35 cellular contexts compared by ENCODE assay signal in the genomic region with DNA sequence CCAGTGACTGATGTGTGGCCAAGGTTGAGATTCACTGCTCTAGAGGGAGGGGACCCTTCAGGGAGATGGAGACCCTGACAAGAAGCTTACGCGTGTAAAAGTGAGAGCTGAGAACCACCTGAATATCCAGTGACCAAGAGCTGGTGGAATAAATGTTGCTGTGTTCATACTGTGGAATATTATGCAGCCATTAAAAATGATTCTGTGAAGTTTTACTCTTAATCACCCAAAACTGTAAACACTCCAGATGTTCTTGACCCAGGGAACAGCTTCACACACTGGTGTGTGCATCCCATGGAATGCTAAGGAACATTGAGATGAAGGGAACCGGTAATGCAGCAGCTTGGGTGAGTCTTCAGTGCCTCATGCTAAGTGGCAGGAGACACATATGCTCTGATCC. TPM values are rescaled to one million over a fixed set of nuclear protein-coding genes. Genes with fewer than 3 reads are reported as not detected.
DNase-seq lines count a peak whose midpoint lies in the region; ATAC-seq, FAIRE-seq and TF ChIP-seq lines count a peak whose summit lies in the region.
"Had no signal": no experiment of that assay in that cellular context is flagged by ENCODE, and none has a peak within 500 bp of the region (broad histone marks: within the 10 kb centered on the region; RNA-seq: fewer than 3 reads in every experiment).

No MANE protein-coding gene starts in this region.

- no peak overlapping the region for H3K18ac ChIP-seq in mesenchymal stem cell (ENCODE audit: low read depth in 1 of 2, low read length in 2 of 2)

- peak overlapping the region; percentile 93 for H2AK5ac ChIP-seq in mesenchymal stem cell (ENCODE audit: low read length, severe bottlenecking)

- POLR2A ChIA-PET in SK-N-SH (lab: Yijun Ruan, JAX) (no interaction called here), K562 (lab: Yijun Ruan, JAX) (interaction anchor here (1.3 kb wide), 1 partner anchor 12 kb away, joined by 7 read pairs; no protein-coding TSS in a partner anchor)

- intact Hi-C loops in K562 (cut with micrococcal nuclease): no loop called here
- intact Hi-C loops in uterus (cut with DNase I; ENCODE audit: low total_unique reads): no loop called here

- CTCF ChIA-PET in SK-N-SH (lab: Yijun Ruan, JAX) (interaction anchor here (0.9 to 3.1 kb wide), 6 partner anchors 10 to 103 kb away, joined by 3 to 15 read pairs (median 4); partner anchors contain the start of gene GCK), K562 (lab: Yijun Ruan, JAX; ENCODE audit: low intra/inter-chr PET ratio) (no interaction called here)

- no peak overlapping the region for H3K4me3 ChIP-seq in SK-N-SH (ENCODE audit: low read depth in 2 of 2, low read length in 1 of 2)
- no peak overlapping the region for H3K4me3 ChIP-seq in K562
- H3K4me3 ChIP-seq in mesenchymal stem cell (ENCODE audit: insufficient read depth in 1 of 2, low read depth in 1 of 2, low read length in 2 of 2): no peak overlapping the region
- H3K4me3 ChIP-seq in uterus: no peak overlapping the region
- H3K4me3 ChIP-seq: colonic mucosa had no signal

- H3K36me3 ChIP-seq in SK-N-SH (replicated peaks in 1 of 2; ENCODE audit: control insufficient read depth in 1 of 2, insufficient read depth in 2 of 2, low read length in 1 of 2) (no peaks in the 10 kb centered on the region), K562 (ENCODE audit: control insufficient read depth, insufficient read depth, low read length) (no peaks in the 10 kb centered on the region), mesenchymal stem cell (ENCODE audit: control insufficient read depth in 1 of 2, insufficient read depth in 2 of 2, low read depth in 1 of 2, low read length in 2 of 2) (no peaks in the 10 kb centered on the region), uterus (no peaks in the 10 kb centered on the region)
- H3K36me3 ChIP-seq: colonic mucosa had no signal

- H3K9me2 ChIP-seq in SK-N-SH: no peaks in the 10 kb centered on the region

- H3K4ac ChIP-seq in mesenchymal stem cell (ENCODE audit: low read depth in 1 of 2, low read length in 2 of 2): no peak overlapping the region

- TF ChIP-seq CTCF in SK-N-SH (IDR thresholded peaks at IDR 0.05) (no peak), K562 (IDR thresholded peaks at IDR 0.05 in 2 of 3, conservative IDR thresholded peaks at IDR 0.05 in 1 of 3; ENCODE audit: insufficient read depth in 2 of 3, low read depth in 1 of 3, low read length in 3 of 3) (no peak), uterus (IDR thresholded peaks at IDR 0.05) (no peak)

- no peak overlapping the region; the same call in 1 of the 2 replicates for H3K4me2 ChIP-seq in SK-N-SH
- no peak overlapping the region for H3K4me2 ChIP-seq in K562 (ENCODE audit: insufficient read depth, low read length)
- H3K4me2 ChIP-seq in mesenchymal stem cell (ENCODE audit: low read length, poor library complexity, severe bottlenecking): no peak overlapping the region

- H2BK5ac ChIP-seq in mesenchymal stem cell (ENCODE audit: low read depth, low read length, poor library complexity, severe bottlenecking): no peak overlapping the region

- DNase-seq in SK-N-SH: no peak
- no peak for DNase-seq in K562 (ENCODE audit: extremely low read depth in 1 of 4, low spot score in 3 of 4)
- DNase-seq in mesenchymal stem cell: no peak
- DNase-seq in uterus: no peak
- DNase-seq in activated gamma-delta T cell treated with Interleukin-2 at 50 U/mL for 16 hours: no peak
- DNase-seq in 8988T: no peak
- DNase-seq in GM19238 (ENCODE audit: insufficient read length, low spot score): no peak
- DNase-seq: activated CD4-positive, alpha-beta T cell treated with anti-CD3 and anti-CD28 coated beads, Interleukin-2, amount 50 U/mL, for 4 hours; activated CD4-positive, CD25-positive, alpha-beta regulatory T cell; activated CD8-positive, alpha-beta memory T cell treated with anti-CD3 and anti-CD28 coated beads, Interleukin-2, amount 50 U/mL, for 4 hours; activated naive CD4-positive, alpha-beta T cell treated with anti-CD3 and anti-CD28 coated beads, Interleukin-2, amount 10 ng/mL, durations not matched to agents 7 days and 5 days; amniotic stem cell; CD8-positive, alpha-beta T cell; colonic mucosa; DMS 273 treated with DMSO at 0.1 percent for 48 hours; hippocampal formation; immature natural killer cell; midbrain; naive thymus-derived CD8-positive, alpha-beta T cell; NCI-H1092 treated with DMSO at 0.1 percent for 48 hours; NCI-H187 treated with DMSO at 0.1 percent for 48 hours; NCI-H2171 treated with DMSO at 0.1 percent for 48 hours; NCI-H524 treated with DMSO at 0.1 percent for 48 hours; retina; stimulated activated CD4-positive, alpha-beta T cell treated with anti-CD3 and anti-CD28 coated beads, Interleukin-2, amount 100 ng/mL, for 24 hours; T-cell; trophoblast cell had no signal

- no peak overlapping the region for H3K14ac ChIP-seq in mesenchymal stem cell (ENCODE audit: low read length in 2 of 2)

- H3K9me1 ChIP-seq in K562 (ENCODE audit: control insufficient read depth, insufficient read depth, low read length): no peaks in the 10 kb centered on the region

- ATAC-seq in SK-N-SH treated with all-trans-retinoic acid at 6 μM for 48 hours (no peak), K562 (no peak)
- ATAC-seq: CD8-positive, alpha-beta T cell; HepG2; left lobe of liver; naive thymus-derived CD8-positive, alpha-beta T cell; Panc1; T-cell had no signal

- no peak overlapping the region for H2BK15ac ChIP-seq in mesenchymal stem cell (ENCODE audit: low read depth, poor library complexity, severe bottlenecking)

- H3K79me2 ChIP-seq in SK-N-SH (ENCODE audit: insufficient read depth): peaks cover 6% of the 10 kb centered on the region
- no peaks in the 10 kb centered on the region for H3K79me2 ChIP-seq in K562 (ENCODE audit: control insufficient read depth, insufficient read depth, low read length)

- no peak overlapping the region for H2BK12ac ChIP-seq in mesenchymal stem cell (ENCODE audit: low read length in 2 of 2)

- H3K27me3 ChIP-seq in SK-N-SH (ENCODE audit: insufficient read depth) (no peaks in the 10 kb centered on the region), K562 (ENCODE audit: control insufficient read depth in 2 of 2, insufficient read depth in 2 of 2, low read length in 2 of 2) (no peaks in the 10 kb centered on the region), mesenchymal stem cell (ENCODE audit: control insufficient read depth in 1 of 2, insufficient read depth in 1 of 2, low read length in 2 of 2) (no peaks in the 10 kb centered on the region), uterus (no peaks in the 10 kb centered on the region)
- H3K27me3 ChIP-seq: colonic mucosa had no signal

- TF ChIP-seq RAD21 in SK-N-SH (IDR thresholded peaks at IDR 0.05; ENCODE audit: low read length) (no peak), K562 (CRISPR knock-in tag; conservative IDR thresholded peaks at IDR 0.05 in 1 of 2, IDR thresholded peaks at IDR 0.05 in 1 of 2) (no peak)

- H3K9ac ChIP-seq in SK-N-SH (no peak overlapping the region; the same call in 1 of the 2 replicates), K562 (ENCODE audit: insufficient read depth in 1 of 2, low read depth in 2 of 2, low read length in 2 of 2) (no peak overlapping the region), mesenchymal stem cell (ENCODE audit: low read length) (peak overlapping the region; percentile 92)

- no peak overlapping the region for H4K8ac ChIP-seq in mesenchymal stem cell (ENCODE audit: low read length)

- H3K4me1 ChIP-seq in SK-N-SH (ENCODE audit: control insufficient read depth in 1 of 2, insufficient read depth in 2 of 2, low read depth in 1 of 2, low read length in 1 of 2) (peaks cover 17 to 18% of the 10 kb centered on the region in 2 experiments), K562 (replicated peaks in 1 of 2; ENCODE audit: control insufficient read depth in 2 of 2, insufficient read depth in 2 of 2, low read length in 2 of 2) (peaks cover 0 to 19% of the 10 kb centered on the region in 2 experiments; a peak in 3 of 5 replicates), mesenchymal stem cell (ENCODE audit: control insufficient read depth, insufficient read depth, low read depth, low read length) (peaks cover 30% of the 10 kb centered on the region), uterus (peaks cover 0 to 5% of the 10 kb centered on the region in 2 donors)
- H3K4me1 ChIP-seq: colonic mucosa had no signal

- H3K23ac ChIP-seq in mesenchymal stem cell (ENCODE audit: low read length in 2 of 2): no peak overlapping the region

- no peak for FAIRE-seq in K562 (lab: Jason Lieb, UNC)
- FAIRE-seq: frontal cortex, GM12891, HepG2 had no signal

- H2AFZ ChIP-seq in SK-N-SH (ENCODE audit: low read depth) (peak overlapping the region; percentile 1; the same call in 1 of the 2 replicates), K562 (ENCODE audit: low read depth, low read length) (no peak overlapping the region), mesenchymal stem cell (ENCODE audit: low read depth, low read length) (no peak overlapping the region)

- no peaks in the 10 kb centered on the region for H3K9me3 ChIP-seq in SK-N-SH
- H3K9me3 ChIP-seq in K562 (replicated peaks; ENCODE audit: control insufficient read depth, insufficient read depth, low read depth, low read length): no peaks in the 10 kb centered on the region
- no peaks in the 10 kb centered on the region for H3K9me3 ChIP-seq in mesenchymal stem cell (ENCODE audit: control insufficient read depth, low read length)
- no peaks in the 10 kb centered on the region for H3K9me3 ChIP-seq in uterus
- H3K9me3 ChIP-seq: colonic mucosa had no signal

- H4K20me1 ChIP-seq in SK-N-SH (ENCODE audit: insufficient read depth) (no peaks in the 10 kb centered on the region), K562 (replicated peaks; ENCODE audit: control insufficient read depth, insufficient read depth, low read length) (no peaks in the 10 kb centered on the region)

- in situ Hi-C loops in K562 (cut with MboI): no loop called here

- TF ChIP-seq EP300 in SK-N-SH (IDR thresholded peaks at IDR 0.05; ENCODE audit: borderline replicate concordance in 1 of 2, low read depth in 1 of 2, low read length in 1 of 2) (no peak), K562 (IDR thresholded peaks at IDR 0.05; ENCODE audit: low read length) (no peak)

- 98% methylated on average over 3 of the region's 3 CpGs for WGBS in SK-N-SH (ENCODE audit: low lambda C conversion rate)
- WGBS in K562 (ENCODE audit: insufficient coverage, low coverage, missing lambda C conversion rate): 83% methylated on average over 3 of the region's 3 CpGs
- WGBS in mesenchymal stem cell: 92% methylated on average over 3 of the region's 3 CpGs

- H2BK120ac ChIP-seq in mesenchymal stem cell (ENCODE audit: low read depth, low read length): no peak overlapping the region

- H3K27ac ChIP-seq in SK-N-SH (ENCODE audit: low read depth in 2 of 2, low read length in 1 of 2) (peak overlapping the region; percentile 23 to 100; a peak in 3 of 4 replicates), K562 (ENCODE audit: extremely low read depth, low read depth, low read length) (no peak overlapping the region), mesenchymal stem cell (ENCODE audit: low read length, poor library complexity, severe bottlenecking) (peak overlapping the region; percentile 99), uterus (peak overlapping the region; percentile 76 to 83)
- H3K27ac ChIP-seq: 22Rv1 had no signal

- H3F3A ChIP-seq in SK-N-SH (replicated peaks; ENCODE audit: insufficient read depth): peaks cover 60% of the 10 kb centered on the region

- H3K79me1 ChIP-seq in mesenchymal stem cell (replicated peaks; ENCODE audit: low read length, poor library complexity, severe bottlenecking): no peaks in the 10 kb centered on the region

- BruUV-seq in K562 (replicated peaks; lab: Mats Ljungman, UMichigan): no TSS peak

- no peak overlapping the region for H4K91ac ChIP-seq in mesenchymal stem cell (ENCODE audit: low read length)

- no peak for TF ChIP-seq POLR2A in K562 (conservative IDR thresholded peaks at IDR 0.05)
- no peak for TF ChIP-seq POLR2A in uterus (IDR thresholded peaks at IDR 0.05)

RNA-seq across cellular contexts. Expression of gene POLM, which starts 4.3 kb away (rescaled TPM):
- polyA plus RNA-seq in SK-N-SH (2012; rRNA removed): 17.4 and 23.1 TPM in 2 replicates
- polyA plus RNA-seq in SK-N-SH (2012; cell fraction: cytosol; rRNA removed): 4.2 and 7.5 TPM in 2 replicates
- polyA plus RNA-seq in SK-N-SH (2012; cell fraction: nucleus; rRNA removed): 117 and 123 TPM in 2 replicates
- total RNA-seq in K562 (2011; cell fraction: chromatin; rRNA removed; ENCODE audit: low replicate concordance): 15.0 and 46.8 TPM in 2 replicates
- total RNA-seq in K562 (2011; cell fraction: nucleolus; rRNA removed): 28.4 and 32.0 TPM in 2 replicates
- 22.1 and 23.5 TPM in 2 replicates for total RNA-seq in K562 (2011; cell fraction: nucleoplasm; rRNA removed)
- total RNA-seq in K562 (2014; rRNA removed): 4.1 and 6.5 TPM in 2 replicates
- 1.3 and 1.9 TPM in 2 replicates for total RNA-seq in K562 (2014; rRNA removed; fragmentation: Illumina TruSeq; extraction: Trizol)
- 4.2 and 4.8 TPM in 2 replicates for total RNA-seq in K562 (2015; rRNA removed; fragmentation: Illumina TruSeq; extraction: Trizol)
- 8.6 and 9.9 TPM in 2 replicates for total RNA-seq in K562 (2021)
- 4.1 and 5.7 TPM in 2 replicates for polyA plus RNA-seq in K562 (2011; rRNA removed)
- polyA plus RNA-seq in K562 (2011; cell fraction: cytosol; rRNA removed): 4.9 and 8.0 TPM in 2 replicates
- 22.0 and 33.1 TPM in 2 replicates for polyA plus RNA-seq in K562 (2011; cell fraction: nucleus; rRNA removed)
- 4.7 and 10.9 TPM in 2 replicates for polyA plus RNA-seq in K562 (2012)
- 3.6 and 4.1 TPM in 2 replicates for polyA plus RNA-seq in K562 (2014; fragmentation: Illumina TruSeq; extraction: Trizol)
- polyA plus RNA-seq in K562 (2014; fragmentation: Nextera tagmentation; extraction: Ambion mirVana): under 1 TPM; 0.51 to 0.70 TPM
- polyA plus RNA-seq in K562 (2014; rRNA removed): 5.2 and 5.9 TPM in 2 replicates
- 4.8 and 6.4 TPM in 2 replicates for polyA minus RNA-seq in K562 (2011; rRNA and poly(A)+ RNA removed)
- 5.9 and 23.5 TPM in 2 replicates for polyA minus RNA-seq in K562 (2011; cell fraction: cytosol; rRNA and poly(A)+ RNA removed)
- 16.4 and 23.2 TPM in 2 replicates for polyA minus RNA-seq in K562 (2011; cell fraction: nucleus; rRNA and poly(A)+ RNA removed)
- 6.5 TPM for polyA plus RNA-seq in mesenchymal stem cell (2013, experiment 1 of 2)
- 5.7 TPM for polyA plus RNA-seq in mesenchymal stem cell (2013, experiment 2 of 2)
- total RNA-seq in uterus: 10 to 100 TPM; 10.6 to 33.6 (median 23.6) TPM

RNA-seq across cellular contexts. Expression of gene AEBP1, which starts 17.5 kb away (rescaled TPM):
- polyA plus RNA-seq in SK-N-SH (2012; rRNA removed) (40.3 and 105 TPM in 2 replicates), K562 (2011; rRNA removed) (0.43 and 1.1 TPM in 2 replicates), K562 (2014; fragmentation: Illumina TruSeq; extraction: Trizol) (0.30 and 0.69 TPM in 2 replicates), K562 (2014; fragmentation: Nextera tagmentation; extraction: Ambion mirVana) (under 1 TPM in 1 of 2 experiments, not detected in 1; 0.04 TPM), K562 (2014; rRNA removed) (0.03 TPM in 1 of 2 replicates, not detected in the other)
- polyA plus RNA-seq in SK-N-SH (2012; cell fraction: cytosol; rRNA removed): 36.3 and 54.8 TPM in 2 replicates
- polyA plus RNA-seq in SK-N-SH (2012; cell fraction: nucleus; rRNA removed): 278 and 326 TPM in 2 replicates
- 1.3 and 8.8 TPM in 2 replicates for total RNA-seq in K562 (2011; cell fraction: chromatin; rRNA removed; ENCODE audit: low replicate concordance)
- total RNA-seq in K562 (2011; cell fraction: nucleolus; rRNA removed): 4.2 and 6.2 TPM in 2 replicates
- 3.3 and 4.3 TPM in 2 replicates for total RNA-seq in K562 (2011; cell fraction: nucleoplasm; rRNA removed)
- total RNA-seq in K562 (2014; rRNA removed) (0.53 TPM in 1 of 2 replicates, not detected in the other), K562 (2014; rRNA removed; fragmentation: Illumina TruSeq; extraction: Trizol) (0.15 TPM in 1 of 2 replicates, not detected in the other), K562 (2015; rRNA removed; fragmentation: Illumina TruSeq; extraction: Trizol) (0.36 TPM in 1 of 2 replicates, not detected in the other), K562 (2021) (0.78 and 0.87 TPM in 2 replicates), uterus (100 to 1,000 TPM in 3 of 4 donors, 10 to 100 TPM in 1; 88.9 to 395 (median 303) TPM)
- 0.48 and 0.60 TPM in 2 replicates for polyA plus RNA-seq in K562 (2011; cell fraction: cytosol; rRNA removed)
- polyA plus RNA-seq in K562 (2011; cell fraction: nucleus; rRNA removed): 5.3 and 8.2 TPM in 2 replicates
- polyA plus RNA-seq in K562 (2012): 0.57 and 1.3 TPM in 2 replicates
- polyA minus RNA-seq in K562 (2011; rRNA and poly(A)+ RNA removed): 0.39 and 0.46 TPM in 2 replicates
- 1.0 and 1.8 TPM in 2 replicates for polyA minus RNA-seq in K562 (2011; cell fraction: cytosol; rRNA and poly(A)+ RNA removed)
- polyA minus RNA-seq in K562 (2011; cell fraction: nucleus; rRNA and poly(A)+ RNA removed): 0.67 and 1.1 TPM in 2 replicates
- 95.5 TPM for polyA plus RNA-seq in mesenchymal stem cell (2013, experiment 1 of 2)
- polyA plus RNA-seq in mesenchymal stem cell (2013, experiment 2 of 2): 88.2 TPM

RNA-seq across cellular contexts. Expression of gene PGAM2, which starts 21.3 kb away (rescaled TPM):
- 0.79 and 1.5 TPM in 2 replicates for polyA plus RNA-seq in SK-N-SH (2012; rRNA removed)
- polyA plus RNA-seq in SK-N-SH (2012; cell fraction: cytosol; rRNA removed): 0.96 and 1.0 TPM in 2 replicates
- 1.6 and 2.5 TPM in 2 replicates for polyA plus RNA-seq in SK-N-SH (2012; cell fraction: nucleus; rRNA removed)
- not detected in 2 replicates for total RNA-seq in K562 (2011; cell fraction: chromatin; rRNA removed; ENCODE audit: low replicate concordance)
- total RNA-seq in K562 (2011; cell fraction: nucleolus; rRNA removed): 0.50 and 0.53 TPM in 2 replicates
- total RNA-seq in K562 (2011; cell fraction: nucleoplasm; rRNA removed): not detected in 2 replicates
- total RNA-seq in K562 (2014; rRNA removed): not detected in 2 replicates
- not detected in 2 replicates for total RNA-seq in K562 (2014; rRNA removed; fragmentation: Illumina TruSeq; extraction: Trizol)
- not detected in 2 replicates for total RNA-seq in K562 (2015; rRNA removed; fragmentation: Illumina TruSeq; extraction: Trizol)
- total RNA-seq in K562 (2021): not detected in 2 replicates
- polyA plus RNA-seq in K562 (2011; rRNA removed): not detected in 2 replicates
- polyA plus RNA-seq in K562 (2011; cell fraction: cytosol; rRNA removed): 0.12 TPM in 1 of 2 replicates, not detected in the other
- polyA plus RNA-seq in K562 (2011; cell fraction: nucleus; rRNA removed): 0.14 TPM in 1 of 2 replicates, not detected in the other
- polyA plus RNA-seq in K562 (2012): not detected in 2 replicates
- not detected in 2 replicates for polyA plus RNA-seq in K562 (2014; fragmentation: Illumina TruSeq; extraction: Trizol)
- polyA plus RNA-seq in K562 (2014; fragmentation: Nextera tagmentation; extraction: Ambion mirVana): not detected
- polyA plus RNA-seq in K562 (2014; rRNA removed): not detected in 2 replicates
- polyA minus RNA-seq in K562 (2011; rRNA and poly(A)+ RNA removed): not detected in 2 replicates
- polyA minus RNA-seq in K562 (2011; cell fraction: cytosol; rRNA and poly(A)+ RNA removed): not detected in 2 replicates
- not detected in 2 replicates for polyA minus RNA-seq in K562 (2011; cell fraction: nucleus; rRNA and poly(A)+ RNA removed)
- polyA plus RNA-seq in mesenchymal stem cell (2013, experiment 1 of 2): not detected
- not detected for polyA plus RNA-seq in mesenchymal stem cell (2013, experiment 2 of 2)
- total RNA-seq in uterus: 1 to 10 TPM in 1 of 4 donors, under 1 TPM in 1, not detected in 2; 0.76 to 1.4 TPM
- total RNA-seq: left lobe of liver, omental fat pad had no signal
- polyA plus RNA-seq: HepG2; immature natural killer cell; naive thymus-derived CD8-positive, alpha-beta T cell had no signal

RNA-seq across cellular contexts. Expression of gene POLD2, which starts 36.7 kb away (rescaled TPM):
- 163 and 194 TPM in 2 replicates for polyA plus RNA-seq in SK-N-SH (2012; rRNA removed)
- polyA plus RNA-seq in SK-N-SH (2012; cell fraction: cytosol; rRNA removed): 97.4 and 129 TPM in 2 replicates
- 209 and 258 TPM in 2 replicates for polyA plus RNA-seq in SK-N-SH (2012; cell fraction: nucleus; rRNA removed)
- total RNA-seq in K562 (2011; cell fraction: chromatin; rRNA removed; ENCODE audit: low replicate concordance): 221 and 485 TPM in 2 replicates
- 288 and 305 TPM in 2 replicates for total RNA-seq in K562 (2011; cell fraction: nucleolus; rRNA removed)
- total RNA-seq in K562 (2011; cell fraction: nucleoplasm; rRNA removed): 283 and 288 TPM in 2 replicates
- 225 and 257 TPM in 2 replicates for total RNA-seq in K562 (2014; rRNA removed)
- 84.6 and 112 TPM in 2 replicates for total RNA-seq in K562 (2014; rRNA removed; fragmentation: Illumina TruSeq; extraction: Trizol)
- 148 and 153 TPM in 2 replicates for total RNA-seq in K562 (2015; rRNA removed; fragmentation: Illumina TruSeq; extraction: Trizol)
- 259 and 267 TPM in 2 replicates for total RNA-seq in K562 (2021)
- 255 and 293 TPM in 2 replicates for polyA plus RNA-seq in K562 (2011; rRNA removed)
- polyA plus RNA-seq in K562 (2011; cell fraction: cytosol; rRNA removed): 344 and 561 TPM in 2 replicates
- 643 and 644 TPM in 2 replicates for polyA plus RNA-seq in K562 (2011; cell fraction: nucleus; rRNA removed)
- 248 and 301 TPM in 2 replicates for polyA plus RNA-seq in K562 (2012)
- 230 and 249 TPM in 2 replicates for polyA plus RNA-seq in K562 (2014; fragmentation: Illumina TruSeq; extraction: Trizol)
- 10 to 100 TPM; 29.7 to 82.9 TPM for polyA plus RNA-seq in K562 (2014; fragmentation: Nextera tagmentation; extraction: Ambion mirVana)
- 225 and 255 TPM in 2 replicates for polyA plus RNA-seq in K562 (2014; rRNA removed)
- polyA minus RNA-seq in K562 (2011; rRNA and poly(A)+ RNA removed): 64.0 and 99.2 TPM in 2 replicates
- 89.3 and 91.7 TPM in 2 replicates for polyA minus RNA-seq in K562 (2011; cell fraction: cytosol; rRNA and poly(A)+ RNA removed)
- polyA minus RNA-seq in K562 (2011; cell fraction: nucleus; rRNA and poly(A)+ RNA removed): 95.6 and 131 TPM in 2 replicates
- polyA plus RNA-seq in mesenchymal stem cell (2013, experiment 1 of 2): 59.3 TPM
- 56.2 TPM for polyA plus RNA-seq in mesenchymal stem cell (2013, experiment 2 of 2)
- total RNA-seq in uterus: 10 to 100 TPM; 12.9 to 73.3 (median 33.7) TPM

RNA-seq across cellular contexts. Expression of gene DBNL, which starts 42.1 kb away (rescaled TPM):
- polyA plus RNA-seq in SK-N-SH (2012; rRNA removed): 230 and 244 TPM in 2 replicates
- 127 and 173 TPM in 2 replicates for polyA plus RNA-seq in SK-N-SH (2012; cell fraction: cytosol; rRNA removed)
- polyA plus RNA-seq in SK-N-SH (2012; cell fraction: nucleus; rRNA removed): 290 and 333 TPM in 2 replicates
- 42.0 and 115 TPM in 2 replicates for total RNA-seq in K562 (2011; cell fraction: chromatin; rRNA removed; ENCODE audit: low replicate concordance)
- 55.1 and 55.4 TPM in 2 replicates for total RNA-seq in K562 (2011; cell fraction: nucleolus; rRNA removed)
- total RNA-seq in K562 (2011; cell fraction: nucleoplasm; rRNA removed): 42.4 and 48.7 TPM in 2 replicates
- total RNA-seq in K562 (2014; rRNA removed): 61.5 and 65.1 TPM in 2 replicates
- total RNA-seq in K562 (2014; rRNA removed; fragmentation: Illumina TruSeq; extraction: Trizol): 17.5 and 21.2 TPM in 2 replicates
- 36.9 and 38.9 TPM in 2 replicates for total RNA-seq in K562 (2015; rRNA removed; fragmentation: Illumina TruSeq; extraction: Trizol)
- total RNA-seq in K562 (2021): 51.5 and 57.7 TPM in 2 replicates
- 32.4 and 35.0 TPM in 2 replicates for polyA plus RNA-seq in K562 (2011; rRNA removed)
- 41.3 and 70.1 TPM in 2 replicates for polyA plus RNA-seq in K562 (2011; cell fraction: cytosol; rRNA removed)
- polyA plus RNA-seq in K562 (2011; cell fraction: nucleus; rRNA removed): 44.0 and 49.7 TPM in 2 replicates
- polyA plus RNA-seq in K562 (2012): 47.8 and 50.1 TPM in 2 replicates
- polyA plus RNA-seq in K562 (2014; fragmentation: Illumina TruSeq; extraction: Trizol): 52.1 and 58.2 TPM in 2 replicates
- 1 to 10 TPM; 1.9 to 3.7 TPM for polyA plus RNA-seq in K562 (2014; fragmentation: Nextera tagmentation; extraction: Ambion mirVana)
- polyA plus RNA-seq in K562 (2014; rRNA removed): 47.6 and 53.0 TPM in 2 replicates
- polyA minus RNA-seq in K562 (2011; rRNA and poly(A)+ RNA removed): 19.1 and 33.6 TPM in 2 replicates
- 20.9 and 23.1 TPM in 2 replicates for polyA minus RNA-seq in K562 (2011; cell fraction: cytosol; rRNA and poly(A)+ RNA removed)
- polyA minus RNA-seq in K562 (2011; cell fraction: nucleus; rRNA and poly(A)+ RNA removed): 20.3 and 26.3 TPM in 2 replicates
- 51.9 TPM for polyA plus RNA-seq in mesenchymal stem cell (2013, experiment 1 of 2)
- polyA plus RNA-seq in mesenchymal stem cell (2013, experiment 2 of 2): 52.3 TPM
- 100 to 1,000 TPM in 1 of 4 donors, 10 to 100 TPM in 3; 71.5 to 113 (median 91.0) TPM for total RNA-seq in uterus

Comparison
In these comparisons a context has a peak if more than half of its experiments do, and no peak if none do; other contexts are left out.
1. RNA of gene AEBP1, which starts 17.5 kb away (total RNA-seq): 88.9 to 395 TPM in uterus; 0.15 to 8.8 TPM in K562; every median in the first group is over 4 times any median in the second.